Comparison of ENCODE assay signal across 13 cellular contexts in genomic region chr5:8615142-8615858, GRCh38.
"Had no signal": no experiment of that assay in that cellular context is flagged by ENCODE, and none has a peak within 500 bp of the region (broad histone marks: within the 10 kb centered on the region; RNA-seq: fewer than 3 reads in every experiment).

No MANE protein-coding gene starts in this region.

- H3K4me3 Mint-ChIP-seq: activated naive CD4-positive, alpha-beta T cell treated with anti-CD3 and anti-CD28 coated beads, Interleukin-2, amount 50 U/mL, for 24 hours; brain; memory B cell; natural killer cell treated with Interleukin-12 subunit alpha and Interleukin-12 subunit beta and Interleukin-15 and Interleukin-18, amount 100 ng/mL, for 72 hours had no signal

- H3K9me3 Mint-ChIP-seq: activated naive CD4-positive, alpha-beta T cell treated with anti-CD3 and anti-CD28 coated beads, Interleukin-2, amount 50 U/mL, for 24 hours had no signal

- H3K27ac ChIP-seq: esophagus muscularis mucosa, suprapubic skin, upper lobe of left lung had no signal

- H3K27me3 ChIP-seq: esophagus muscularis mucosa, suprapubic skin, upper lobe of left lung had no signal

- ATAC-seq: natural killer cell treated with Interleukin-12 subunit alpha and Interleukin-12 subunit beta and Interleukin-15 and Interleukin-18, amount 100 ng/mL, for 72 hours; stimulated activated naive CD8-positive, alpha-beta T cell treated with anti-CD3 and anti-CD28 coated beads, Interleukin-15, Interleukin-2, amounts not matched to agents 100 U/mL and 50 U/mL, for 24 hours had no signal

- H3K27ac Mint-ChIP-seq: activated naive CD4-positive, alpha-beta T cell treated with anti-CD3 and anti-CD28 coated beads, Interleukin-2, amount 50 U/mL, for 24 hours; brain; memory B cell; natural killer cell treated with Interleukin-12 subunit alpha and Interleukin-12 subunit beta and Interleukin-15 and Interleukin-18, amount 100 ng/mL, for 72 hours had no signal

- H3K4me1 Mint-ChIP-seq: activated naive CD4-positive, alpha-beta T cell treated with anti-CD3 and anti-CD28 coated beads, Interleukin-2, amount 50 U/mL, for 24 hours; brain had no signal

- H3K27me3 Mint-ChIP-seq: activated naive CD4-positive, alpha-beta T cell treated with anti-CD3 and anti-CD28 coated beads, Interleukin-2, amount 50 U/mL, for 24 hours; memory B cell; natural killer cell treated with Interleukin-12 subunit alpha and Interleukin-12 subunit beta and Interleukin-15 and Interleukin-18, amount 100 ng/mL, for 72 hours had no signal

- H3K36me3 ChIP-seq: esophagus muscularis mucosa, suprapubic skin, upper lobe of left lung had no signal

- H3K36me3 Mint-ChIP-seq: activated naive CD4-positive, alpha-beta T cell treated with anti-CD3 and anti-CD28 coated beads, Interleukin-2, amount 50 U/mL, for 24 hours; brain; memory B cell had no signal

- H3K4me3 ChIP-seq: esophagus muscularis mucosa, suprapubic skin, upper lobe of left lung had no signal

- DNase-seq: activated T-cell treated with anti-CD3 and anti-CD28 coated beads, Interleukin-2, amount 50 U/mL, for 1 hour; amniotic stem cell; occipital lobe; stimulated activated CD4-positive, alpha-beta T cell treated with anti-CD3 and anti-CD28 coated beads, Interleukin-12 subunit alpha, Interleukin-12 subunit beta, amount 100 ng/mL, for 4 hours; stimulated activated naive CD8-positive, alpha-beta T cell treated with anti-CD3 and anti-CD28 coated beads, Interleukin-15, Interleukin-2, amounts not matched to agents 100 U/mL and 50 U/mL, for 24 hours; T-helper 2 cell; upper lobe of left lung had no signal
